Comparison of ENCODE assay signal across 8 cellular contexts in genomic region chr22:28112548-28113043, GRCh38.
DNase-seq lines count a peak whose midpoint lies in the region; ATAC-seq and TF ChIP-seq lines count a peak whose summit lies in the region.

No MANE protein-coding gene starts in this region.

- no peak for TF ChIP-seq POLR2A in uterus (IDR thresholded peaks at IDR 0.05)

- intact Hi-C loops in uterus (cut with DNase I; ENCODE audit: low total_unique reads): no loop called here

- no peak for ATAC-seq in HG03378 (IDR thresholded peaks at IDR 0.05; ENCODE audit: unreplicated experiment)

- H3K36me3 ChIP-seq in kidney epithelial cell (ENCODE audit: control insufficient read depth, insufficient read depth, low read length) (no peaks in the 10 kb centered on the region), uterus (no peaks in the 10 kb centered on the region)

- TF ChIP-seq CTCF in C4-2B (conservative IDR thresholded peaks at IDR 0.05) (peak; percentile 68), astrocyte of the cerebellum (IDR thresholded peaks at IDR 0.05; ENCODE audit: low read depth, low read length, missing control alignments) (peak; percentile 49), kidney epithelial cell (IDR thresholded peaks at IDR 0.05; ENCODE audit: insufficient read depth, low read length, poor library complexity, severe bottlenecking) (peak; percentile 23), uterus (IDR thresholded peaks at IDR 0.05) (peak in 3 of 4 experiments; percentile 21 to 35 (median 29))

- no peaks in the 10 kb centered on the region for H3K9me3 ChIP-seq in uterus

- H3K27me3 ChIP-seq in kidney epithelial cell (ENCODE audit: control insufficient read depth, insufficient read depth, low read length) (no peaks in the 10 kb centered on the region), uterus (no peaks in the 10 kb centered on the region)

- H3K4me3 ChIP-seq in astrocyte of the cerebellum (ENCODE audit: low read depth, low read length) (no peak overlapping the region), kidney epithelial cell (ENCODE audit: low read depth, low read length) (no peak overlapping the region), uterus (no peak overlapping the region)

- H3K4me1 ChIP-seq in uterus: peaks cover 0 to 14% of the 10 kb centered on the region in 2 donors

- H3K27ac ChIP-seq in C4-2B: no peak overlapping the region
- peak overlapping the region; percentile 67 to 72 for H3K27ac ChIP-seq in uterus

- in situ Hi-C loops in KBM-7 (cut with MboI; ENCODE audit: low pct_unique_long_range_greater_than_20kb, low sequenced_read_pairs) (no loop called here), astrocyte of the cerebellum (cut with HindIII; ENCODE audit: low sequenced_read_pairs) (no loop called here)

- DNase-seq in KBM-7 (peak; percentile 32), astrocyte of the cerebellum (ENCODE audit: low read depth) (no peak), kidney epithelial cell (ENCODE audit: low read depth) (no peak), uterus (peak; percentile 30 to 33), middle frontal gyrus (ENCODE audit: extremely low spot score, low spot score) (no peak), NCI-H774 (lab: John Stamatoyannopoulos, UW) (no peak)

Comparison
In these comparisons a context has a peak if more than half of its experiments do, and no peak if none do; other contexts are left out.
1. DNase-seq: peak in KBM-7 (single experiment) and uterus (2 of 2); none in astrocyte of the cerebellum (single experiment), kidney epithelial cell (single experiment), middle frontal gyrus (single experiment) and NCI-H774 (single experiment).
2. Peak in every context shown above with its lines, with median percentiles within 50 percentile points of each other: CTCF ChIP-seq.